ENCODE assay signal across 19 cellular contexts in genomic region chrX:11386812-11387211, GRCh38.
A peak's percentile ranks its signal among the peaks of the same experiment; 100 is the strongest.
DNase-seq lines count a peak whose midpoint lies in the region; ATAC-seq and TF ChIP-seq lines count a peak whose summit lies in the region.
"Had no signal": no experiment of that assay in that cellular context is flagged by ENCODE, and none has a peak within 500 bp of the region (broad histone marks: within the 10 kb centered on the region; RNA-seq: fewer than 3 reads in every experiment).

No MANE protein-coding gene starts in this region.

- no TSS peak for BruUV-seq in Caco-2 (replicated peaks; lab: Mats Ljungman, UMichigan)

- H3K9me3 ChIP-seq in Caco-2 (no peaks in the 10 kb centered on the region), SJCRH30 (replicated peaks) (peaks cover 5% of the 10 kb centered on the region; the same call in 1 of the 2 replicates), testis (no peaks in the 10 kb centered on the region), upper lobe of right lung (no peaks in the 10 kb centered on the region)
- no peaks in the 10 kb centered on the region for H3K9me3 ChIP-seq in effector memory CD4-positive, alpha-beta T cell (ENCODE audit: control insufficient read depth, low read length)

- H3K4me1 ChIP-seq in Caco-2: peaks cover 25% of the 10 kb centered on the region
- H3K4me1 ChIP-seq in SJCRH30: peaks cover 25% of the 10 kb centered on the region
- no peaks in the 10 kb centered on the region for H3K4me1 ChIP-seq in testis
- H3K4me1 ChIP-seq in upper lobe of right lung: no peaks in the 10 kb centered on the region
- H3K4me1 ChIP-seq in effector memory CD4-positive, alpha-beta T cell (ENCODE audit: control insufficient read depth, insufficient read depth, low read length, poor library complexity, severe bottlenecking): no peaks in the 10 kb centered on the region

- DNase-seq in Caco-2: no peak
- peak; percentile 24 to 57 for DNase-seq in SJCRH30
- no peak for DNase-seq in mesothelial cell of epicardium (ENCODE audit: low spot score in 2 of 2, unreplicated experiment in 2 of 2)
- peak; percentile 14 for DNase-seq in testis
- no peak for DNase-seq in upper lobe of right lung
- DNase-seq in effector memory CD4-positive, alpha-beta T cell: no peak
- DNase-seq in DMS79 (lab: John Stamatoyannopoulos, UW): no peak
- DNase-seq: CD8-positive, alpha-beta T cell; DMS 273 treated with DMSO at 0.1 percent for 48 hours; EL; H9; Karpas-422; NCI-H1436; NCI-H2029 treated with DMSO at 0.1 percent for 48 hours; NCI-H524; PC-9 had no signal

- H3K27me3 ChIP-seq in Caco-2 (replicated peaks; ENCODE audit: control insufficient read depth, insufficient read depth, low read length) (no peaks in the 10 kb centered on the region), SJCRH30 (no peaks in the 10 kb centered on the region), testis (no peaks in the 10 kb centered on the region), upper lobe of right lung (no peaks in the 10 kb centered on the region)
- H3K27me3 ChIP-seq in effector memory CD4-positive, alpha-beta T cell (replicated peaks; ENCODE audit: control insufficient read depth, insufficient read depth, low read length, poor library complexity, severe bottlenecking): no peaks in the 10 kb centered on the region

- H3K36me3 Mint-ChIP-seq in Caco-2 (ENCODE audit: insufficient read depth, unreplicated experiment): no peaks in the 10 kb centered on the region
- no peaks in the 10 kb centered on the region for H3K36me3 Mint-ChIP-seq in mesothelial cell of epicardium
- H3K36me3 Mint-ChIP-seq: CD8-positive, alpha-beta T cell had no signal

- CTCF ChIA-PET in Caco-2 (lab: Charles Lee): no interaction called here

- no peak for TF ChIP-seq POLR2A in testis (IDR thresholded peaks at IDR 0.05)

- POLR2A ChIA-PET in Caco-2 (lab: Charles Lee): no interaction called here

- H3K27me3 Mint-ChIP-seq in Caco-2 (ENCODE audit: insufficient read depth, unreplicated experiment) (no peaks in the 10 kb centered on the region), mesothelial cell of epicardium (ENCODE audit: low read depth) (no peaks in the 10 kb centered on the region)

- 48 to 69% methylated on average over 3 of the region's 3 CpGs for WGBS in testis, 2 donors

- H3K4me3 ChIP-seq in Caco-2 (ENCODE audit: low read depth, low read length) (no peak overlapping the region), SJCRH30 (peak overlapping the region; percentile 22), testis (no peak overlapping the region), upper lobe of right lung (no peak overlapping the region)
- H3K4me3 ChIP-seq in effector memory CD4-positive, alpha-beta T cell (ENCODE audit: insufficient read depth, low read depth, low read length, poor library complexity, severe bottlenecking): no peak overlapping the region
- H3K4me3 ChIP-seq: PC-9, SK-N-MC had no signal

- H3K27ac ChIP-seq in SJCRH30 (peak overlapping the region; percentile 89), testis (peak overlapping the region in 1 of 2 donors; percentile 56), upper lobe of right lung (no peak overlapping the region)
- H3K27ac ChIP-seq in effector memory CD4-positive, alpha-beta T cell (ENCODE audit: insufficient read depth, low read length, poor library complexity, severe bottlenecking): no peak overlapping the region
- H3K27ac ChIP-seq: PC-9, SK-N-MC had no signal

- H3K27ac Mint-ChIP-seq in Caco-2 (ENCODE audit: unreplicated experiment) (peak overlapping the region; percentile 91), mesothelial cell of epicardium (peak overlapping the region; percentile 86)
- H3K27ac Mint-ChIP-seq: CD8-positive, alpha-beta T cell; H9 had no signal

- H3K9me3 Mint-ChIP-seq in Caco-2 (ENCODE audit: unreplicated experiment) (no peaks in the 10 kb centered on the region), mesothelial cell of epicardium (peaks cover 21% of the 10 kb centered on the region)
- H3K9me3 Mint-ChIP-seq: CD8-positive, alpha-beta T cell had no signal

- intact Hi-C loops in Caco-2 (cut with micrococcal nuclease; ENCODE audit: unreplicated experiment): loop anchor here (1.0 kb wide), 1 partner anchor 74 kb away; no protein-coding TSS in a partner anchor
- intact Hi-C loops in testis (cut with DNase I; ENCODE audit: low total_unique reads): no loop called here
- intact Hi-C loops in upper lobe of right lung (cut with DNase I): no loop called here

- no peak for ATAC-seq in upper lobe of right lung
- ATAC-seq in GM21529 (IDR thresholded peaks at IDR 0.05; ENCODE audit: unreplicated experiment): no peak
- ATAC-seq: CD8-positive, alpha-beta T cell; HepG2 had no signal

- H3K4me3 Mint-ChIP-seq in Caco-2 (ENCODE audit: unreplicated experiment) (no peak overlapping the region), mesothelial cell of epicardium (no peak overlapping the region)
- H3K4me3 Mint-ChIP-seq: CD8-positive, alpha-beta T cell; H9 had no signal

- TF ChIP-seq CTCF in Caco-2 (IDR thresholded peaks at IDR 0.05; ENCODE audit: insufficient read depth in 1 of 2, low read depth in 1 of 2, low read length in 1 of 2, severe bottlenecking in 1 of 2, unreplicated experiment in 1 of 2) (no peak), mesothelial cell of epicardium (IDR thresholded peaks at IDR 0.05; ENCODE audit: unreplicated experiment) (no peak), testis (IDR thresholded peaks at IDR 0.05) (no peak), upper lobe of right lung (IDR thresholded peaks at IDR 0.05) (no peak)

- H3K4me1 Mint-ChIP-seq in Caco-2 (ENCODE audit: low read depth, unreplicated experiment) (peaks cover 7% of the 10 kb centered on the region), mesothelial cell of epicardium (peaks cover 14% of the 10 kb centered on the region)
- H3K4me1 Mint-ChIP-seq: H9 had no signal

- no peaks in the 10 kb centered on the region for H3K36me3 ChIP-seq in Caco-2 (ENCODE audit: control insufficient read depth, insufficient read depth, low read length)
- H3K36me3 ChIP-seq in SJCRH30: no peaks in the 10 kb centered on the region
- no peaks in the 10 kb centered on the region for H3K36me3 ChIP-seq in testis (ENCODE audit: low read depth, missing control alignments)
- no peaks in the 10 kb centered on the region for H3K36me3 ChIP-seq in upper lobe of right lung
- no peaks in the 10 kb centered on the region for H3K36me3 ChIP-seq in effector memory CD4-positive, alpha-beta T cell (ENCODE audit: control insufficient read depth, insufficient read depth, low read length)

Comparison
In these comparisons a context has a peak if more than half of its experiments do, and no peak if none do; other contexts are left out.
1. DNase-seq: peak in SJCRH30 (2 of 2) and testis (single experiment); none in Caco-2 (0 of 2), mesothelial cell of epicardium (0 of 2), upper lobe of right lung (single experiment), effector memory CD4-positive, alpha-beta T cell (0 of 3) and DMS79 (single experiment).